Comparison of ENCODE assay signal across 1 cellular context in the genomic region with DNA sequence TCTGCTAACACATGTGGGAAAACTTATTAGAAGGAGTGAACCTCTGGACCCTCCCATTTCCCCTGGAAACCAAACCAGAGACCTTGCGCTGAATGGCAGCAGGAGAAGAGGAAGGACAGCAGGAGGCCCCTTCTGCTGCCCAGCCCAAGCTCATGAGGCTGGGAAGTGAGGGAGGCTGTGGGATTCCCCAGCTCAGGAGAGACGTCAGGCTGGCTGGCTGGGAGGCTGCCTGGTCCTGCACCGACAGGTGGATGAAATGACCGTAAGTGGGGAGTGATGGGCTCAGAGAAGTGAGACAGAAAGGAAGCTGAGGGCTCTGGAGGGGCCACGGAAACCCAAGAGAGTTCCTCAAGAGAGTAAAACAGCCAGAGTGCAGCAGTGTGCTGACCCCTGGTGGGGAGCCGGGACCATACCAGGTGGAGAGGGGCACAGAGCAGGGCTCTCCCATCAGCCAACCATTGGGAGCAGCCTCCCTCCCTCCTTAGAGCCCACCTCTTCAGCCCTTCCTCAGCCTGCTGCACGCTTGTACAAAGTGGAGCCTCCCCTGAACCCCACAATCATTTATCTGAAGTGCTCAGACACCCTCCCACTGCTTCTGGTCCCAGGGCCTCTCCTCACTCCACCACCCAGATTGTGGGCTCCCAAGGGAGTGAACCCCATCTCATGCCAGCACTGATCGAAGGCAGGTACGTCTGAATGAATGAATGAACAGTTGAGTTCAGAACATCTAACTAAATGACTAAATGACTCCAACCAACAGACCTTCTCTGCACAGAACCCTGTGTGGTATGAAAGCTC.
TF ChIP-seq lines count a peak whose summit lies in the region.

No MANE protein-coding gene starts in this region.

TF ChIP-seq in liver, 16 proteins besides CTCF, POLR2A, EP300 and RAD21 (continued from another document):
- TF ChIP-seq ZBTB33 (IDR thresholded peaks at IDR 0.05) = no peak
- no peak for TF ChIP-seq TAF1 (conservative IDR thresholded peaks at IDR 0.05)
- no peak for TF ChIP-seq FOXA1 (IDR thresholded peaks at IDR 0.05)
